1 cellular context compared by ENCODE assay signal in genomic region chr19:48362716-48363499, GRCh38.
TF ChIP-seq lines count a peak whose summit lies in the region.

No MANE protein-coding gene starts in this region.

TF ChIP-seq in HEK293, 187 proteins besides CTCF, POLR2A, EP300 and RAD21 (continued from another document and continues in another):
- TF ChIP-seq, protein P1, sequence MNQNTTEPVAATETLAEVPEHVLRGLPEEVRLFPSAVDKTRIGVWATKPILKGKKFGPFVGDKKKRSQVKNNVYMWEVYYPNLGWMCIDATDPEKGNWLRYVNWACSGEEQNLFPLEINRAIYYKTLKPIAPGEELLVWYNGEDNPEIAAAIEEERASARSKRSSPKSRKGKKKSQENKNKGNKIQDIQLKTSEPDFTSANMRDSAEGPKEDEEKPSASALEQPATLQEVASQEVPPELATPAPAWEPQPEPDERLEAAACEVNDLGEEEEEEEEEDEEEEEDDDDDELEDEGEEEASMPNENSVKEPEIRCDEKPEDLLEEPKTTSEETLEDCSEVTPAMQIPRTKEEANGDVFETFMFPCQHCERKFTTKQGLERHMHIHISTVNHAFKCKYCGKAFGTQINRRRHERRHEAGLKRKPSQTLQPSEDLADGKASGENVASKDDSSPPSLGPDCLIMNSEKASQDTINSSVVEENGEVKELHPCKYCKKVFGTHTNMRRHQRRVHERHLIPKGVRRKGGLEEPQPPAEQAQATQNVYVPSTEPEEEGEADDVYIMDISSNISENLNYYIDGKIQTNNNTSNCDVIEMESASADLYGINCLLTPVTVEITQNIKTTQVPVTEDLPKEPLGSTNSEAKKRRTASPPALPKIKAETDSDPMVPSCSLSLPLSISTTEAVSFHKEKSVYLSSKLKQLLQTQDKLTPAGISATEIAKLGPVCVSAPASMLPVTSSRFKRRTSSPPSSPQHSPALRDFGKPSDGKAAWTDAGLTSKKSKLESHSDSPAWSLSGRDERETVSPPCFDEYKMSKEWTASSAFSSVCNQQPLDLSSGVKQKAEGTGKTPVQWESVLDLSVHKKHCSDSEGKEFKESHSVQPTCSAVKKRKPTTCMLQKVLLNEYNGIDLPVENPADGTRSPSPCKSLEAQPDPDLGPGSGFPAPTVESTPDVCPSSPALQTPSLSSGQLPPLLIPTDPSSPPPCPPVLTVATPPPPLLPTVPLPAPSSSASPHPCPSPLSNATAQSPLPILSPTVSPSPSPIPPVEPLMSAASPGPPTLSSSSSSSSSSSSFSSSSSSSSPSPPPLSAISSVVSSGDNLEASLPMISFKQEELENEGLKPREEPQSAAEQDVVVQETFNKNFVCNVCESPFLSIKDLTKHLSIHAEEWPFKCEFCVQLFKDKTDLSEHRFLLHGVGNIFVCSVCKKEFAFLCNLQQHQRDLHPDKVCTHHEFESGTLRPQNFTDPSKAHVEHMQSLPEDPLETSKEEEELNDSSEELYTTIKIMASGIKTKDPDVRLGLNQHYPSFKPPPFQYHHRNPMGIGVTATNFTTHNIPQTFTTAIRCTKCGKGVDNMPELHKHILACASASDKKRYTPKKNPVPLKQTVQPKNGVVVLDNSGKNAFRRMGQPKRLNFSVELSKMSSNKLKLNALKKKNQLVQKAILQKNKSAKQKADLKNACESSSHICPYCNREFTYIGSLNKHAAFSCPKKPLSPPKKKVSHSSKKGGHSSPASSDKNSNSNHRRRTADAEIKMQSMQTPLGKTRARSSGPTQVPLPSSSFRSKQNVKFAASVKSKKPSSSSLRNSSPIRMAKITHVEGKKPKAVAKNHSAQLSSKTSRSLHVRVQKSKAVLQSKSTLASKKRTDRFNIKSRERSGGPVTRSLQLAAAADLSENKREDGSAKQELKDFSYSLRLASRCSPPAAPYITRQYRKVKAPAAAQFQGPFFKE (tag by site-specific recombination; IDR thresholded peaks at IDR 0.05; ENCODE audit: borderline replicate concordance): no peak
- peak; percentile 98 for TF ChIP-seq ZNF76 (tag by site-specific recombination; IDR thresholded peaks at IDR 0.05; ENCODE audit: borderline replicate concordance, low read depth)
- TF ChIP-seq, protein P2, sequence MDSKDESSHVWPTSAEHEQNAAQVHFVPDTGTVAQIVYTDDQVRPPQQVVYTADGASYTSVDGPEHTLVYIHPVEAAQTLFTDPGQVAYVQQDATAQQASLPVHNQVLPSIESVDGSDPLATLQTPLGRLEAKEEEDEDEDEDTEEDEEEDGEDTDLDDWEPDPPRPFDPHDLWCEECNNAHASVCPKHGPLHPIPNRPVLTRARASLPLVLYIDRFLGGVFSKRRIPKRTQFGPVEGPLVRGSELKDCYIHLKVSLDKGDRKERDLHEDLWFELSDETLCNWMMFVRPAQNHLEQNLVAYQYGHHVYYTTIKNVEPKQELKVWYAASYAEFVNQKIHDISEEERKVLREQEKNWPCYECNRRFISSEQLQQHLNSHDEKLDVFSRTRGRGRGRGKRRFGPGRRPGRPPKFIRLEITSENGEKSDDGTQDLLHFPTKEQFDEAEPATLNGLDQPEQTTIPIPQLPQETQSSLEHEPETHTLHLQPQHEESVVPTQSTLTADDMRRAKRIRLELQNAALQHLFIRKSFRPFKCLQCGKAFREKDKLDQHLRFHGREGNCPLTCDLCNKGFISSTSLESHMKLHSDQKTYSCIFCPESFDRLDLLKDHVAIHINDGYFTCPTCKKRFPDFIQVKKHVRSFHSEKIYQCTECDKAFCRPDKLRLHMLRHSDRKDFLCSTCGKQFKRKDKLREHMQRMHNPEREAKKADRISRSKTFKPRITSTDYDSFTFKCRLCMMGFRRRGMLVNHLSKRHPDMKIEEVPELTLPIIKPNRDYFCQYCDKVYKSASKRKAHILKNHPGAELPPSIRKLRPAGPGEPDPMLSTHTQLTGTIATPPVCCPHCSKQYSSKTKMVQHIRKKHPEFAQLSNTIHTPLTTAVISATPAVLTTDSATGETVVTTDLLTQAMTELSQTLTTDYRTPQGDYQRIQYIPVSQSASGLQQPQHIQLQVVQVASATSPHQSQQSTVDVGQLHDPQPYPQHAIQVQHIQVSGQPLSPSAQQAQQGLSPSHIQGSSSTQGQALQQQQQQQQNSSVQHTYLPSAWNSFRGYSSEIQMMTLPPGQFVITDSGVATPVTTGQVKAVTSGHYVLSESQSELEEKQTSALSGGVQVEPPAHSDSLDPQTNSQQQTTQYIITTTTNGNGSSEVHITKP (tag by site-specific recombination; IDR thresholded peaks at IDR 0.05): peak; percentile 88
- TF ChIP-seq ZNF398 (tag by site-specific recombination; IDR thresholded peaks at IDR 0.05): peak; percentile 19; the same call in 1 of the 2 replicates
- TF ChIP-seq ZNF366 (tag by site-specific recombination; conservative IDR thresholded peaks at IDR 0.05): 0 out of 2 replicates have a peak, but pooled peaks have one; percentile 20
- TF ChIP-seq, protein P3, sequence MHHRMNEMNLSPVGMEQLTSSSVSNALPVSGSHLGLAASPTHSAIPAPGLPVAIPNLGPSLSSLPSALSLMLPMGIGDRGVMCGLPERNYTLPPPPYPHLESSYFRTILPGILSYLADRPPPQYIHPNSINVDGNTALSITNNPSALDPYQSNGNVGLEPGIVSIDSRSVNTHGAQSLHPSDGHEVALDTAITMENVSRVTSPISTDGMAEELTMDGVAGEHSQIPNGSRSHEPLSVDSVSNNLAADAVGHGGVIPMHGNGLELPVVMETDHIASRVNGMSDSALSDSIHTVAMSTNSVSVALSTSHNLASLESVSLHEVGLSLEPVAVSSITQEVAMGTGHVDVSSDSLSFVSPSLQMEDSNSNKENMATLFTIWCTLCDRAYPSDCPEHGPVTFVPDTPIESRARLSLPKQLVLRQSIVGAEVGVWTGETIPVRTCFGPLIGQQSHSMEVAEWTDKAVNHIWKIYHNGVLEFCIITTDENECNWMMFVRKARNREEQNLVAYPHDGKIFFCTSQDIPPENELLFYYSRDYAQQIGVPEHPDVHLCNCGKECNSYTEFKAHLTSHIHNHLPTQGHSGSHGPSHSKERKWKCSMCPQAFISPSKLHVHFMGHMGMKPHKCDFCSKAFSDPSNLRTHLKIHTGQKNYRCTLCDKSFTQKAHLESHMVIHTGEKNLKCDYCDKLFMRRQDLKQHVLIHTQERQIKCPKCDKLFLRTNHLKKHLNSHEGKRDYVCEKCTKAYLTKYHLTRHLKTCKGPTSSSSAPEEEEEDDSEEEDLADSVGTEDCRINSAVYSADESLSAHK (tag by site-specific recombination; IDR thresholded peaks at IDR 0.05): no peak
- 0 out of 2 replicates have a peak, but pooled peaks have one; percentile 33 for TF ChIP-seq ZNF248 (tag by site-specific recombination; IDR thresholded peaks at IDR 0.05)
- 0 out of 2 replicates have a peak, but pooled peaks have one; percentile 17 for TF ChIP-seq ZNF513 (tag by site-specific recombination; IDR thresholded peaks at IDR 0.05)
- TF ChIP-seq BCL11B (tag by site-specific recombination; IDR thresholded peaks at IDR 0.05; ENCODE audit: low read depth): no peak
- TF ChIP-seq YY1 (tag by site-specific recombination; IDR thresholded peaks at IDR 0.05): no peak
- no peak for TF ChIP-seq ZNF350 (tag by site-specific recombination; IDR thresholded peaks at IDR 0.05)
- TF ChIP-seq ZNF704 (tag by site-specific recombination; IDR thresholded peaks at IDR 0.05): no peak
- no peak for TF ChIP-seq ZNF324 (tag by site-specific recombination; IDR thresholded peaks at IDR 0.05)
- no peak for TF ChIP-seq ZNF146 (tag by site-specific recombination; IDR thresholded peaks at IDR 0.05)
- no peak for TF ChIP-seq ZNF391 (tag by site-specific recombination; IDR thresholded peaks at IDR 0.05; ENCODE audit: borderline replicate concordance, low read depth)
- TF ChIP-seq ZNF621 (tag by site-specific recombination; IDR thresholded peaks at IDR 0.05): no peak
- no peak for TF ChIP-seq ZNF184 (tag by site-specific recombination; IDR thresholded peaks at IDR 0.05)
- no peak for TF ChIP-seq ZNF639 (tag by site-specific recombination; IDR thresholded peaks at IDR 0.05)
- TF ChIP-seq EGR2 (tag by site-specific recombination; IDR thresholded peaks at IDR 0.05; ENCODE audit: low read depth): peak; percentile 8; the same call in 1 of the 2 replicates
- peak; percentile 85 for TF ChIP-seq ZBTB17 (tag by site-specific recombination; IDR thresholded peaks at IDR 0.05)
- TF ChIP-seq ZNF433 (tag by site-specific recombination; IDR thresholded peaks at IDR 0.05; ENCODE audit: low read depth): no peak
- TF ChIP-seq REPIN1 (tag by site-specific recombination; IDR thresholded peaks at IDR 0.05; ENCODE audit: low read depth): 0 out of 2 replicates have a peak, but pooled peaks have one; percentile 40
- TF ChIP-seq MZF1 (tag by site-specific recombination; IDR thresholded peaks at IDR 0.05; ENCODE audit: borderline replicate concordance): no peak
- no peak for TF ChIP-seq ZNF302 (tag by site-specific recombination; IDR thresholded peaks at IDR 0.05; ENCODE audit: low read depth)
- TF ChIP-seq ZSCAN30 (tag by site-specific recombination; IDR thresholded peaks at IDR 0.05): 0 out of 2 replicates have a peak, but pooled peaks have one; percentile 30
- TF ChIP-seq ZSCAN5A (tag by site-specific recombination; IDR thresholded peaks at IDR 0.05): no peak
- peak; percentile 26; the same call in 1 of the 2 replicates for TF ChIP-seq ZNF660 (tag by site-specific recombination; IDR thresholded peaks at IDR 0.05)
- no peak for TF ChIP-seq BCL6B (tag by site-specific recombination; IDR thresholded peaks at IDR 0.05)
- peak; percentile 91 for TF ChIP-seq IKZF3 (tag by site-specific recombination; IDR thresholded peaks at IDR 0.05)
- no peak for TF ChIP-seq ZNF37A (tag by site-specific recombination; IDR thresholded peaks at IDR 0.05)
- TF ChIP-seq ZNF341 (tag by site-specific recombination; IDR thresholded peaks at IDR 0.05; ENCODE audit: low read depth): no peak
- 0 out of 2 replicates have a peak, but pooled peaks have one; percentile 11 for TF ChIP-seq ZNF423 (tag by site-specific recombination; IDR thresholded peaks at IDR 0.05)
- no peak for TF ChIP-seq ZBTB21 (tag by site-specific recombination; IDR thresholded peaks at IDR 0.05)
